23 cellular contexts compared by ENCODE assay signal in genomic region chr3:61680617-61681016, GRCh38.
"Had no signal": no experiment of that assay in that cellular context is flagged by ENCODE, and none has a peak within 500 bp of the region (broad histone marks: within the 10 kb centered on the region; RNA-seq: fewer than 3 reads in every experiment).

No MANE protein-coding gene starts in this region.

- H3K27ac ChIP-seq: RWPE1 had no signal

- DNase-seq: KBM-7, MV-4-11, NCI-H1048, NCI-H1105, NCI-H1417, NCI-H1436 treated with DMSO at 0.1 percent for 48 hours, NCI-H187, NCI-H2029, NCI-H2081 treated with DMSO at 0.1 percent for 48 hours, NCI-H2171, NCI-H226, NCI-H446, NCI-H510A, NCI-H524 treated with DMSO at 0.1 percent for 48 hours, NCI-H69, NCI-H774, PC-3, SHP77, SK-N-SH, SW 1271, T-cell had no signal

- H3K9me2 ChIP-seq: SK-N-SH had no signal

- H3K4me3 Mint-ChIP-seq: T-cell had no signal

- ATAC-seq: Panc1, PC-3, T-cell had no signal

- H3K4me1 Mint-ChIP-seq: T-cell had no signal

- H3K9me3 ChIP-seq: SK-N-SH had no signal

- H3K27ac Mint-ChIP-seq: T-cell had no signal

- H3K4me2 ChIP-seq: SK-N-SH had no signal

- H3K36me3 Mint-ChIP-seq: T-cell had no signal
